12 cellular contexts compared by ENCODE assay signal in genomic region chr16:57637424-57637823, GRCh38. TPM values are rescaled to one million over a fixed set of nuclear protein-coding genes. Genes with fewer than 3 reads are reported as not detected.
A peak's percentile ranks its signal among the peaks of the same experiment; 100 is the strongest.
DNase-seq lines count a peak whose midpoint lies in the region; ATAC-seq and TF ChIP-seq lines count a peak whose summit lies in the region.
"Had no signal": no experiment of that assay in that cellular context is flagged by ENCODE, and none has a peak within 500 bp of the region (broad histone marks: within the 10 kb centered on the region; RNA-seq: fewer than 3 reads in every experiment).

No MANE protein-coding gene starts in this region.

- H3K9ac ChIP-seq in IMR-90 (ENCODE audit: low read depth, low read length) = no peak overlapping the region

- H3K79me1 ChIP-seq in IMR-90 (ENCODE audit: low read depth in 1 of 2, low read length in 2 of 2) = no peaks in the 10 kb centered on the region

- no peak overlapping the region for H4K91ac ChIP-seq in IMR-90 (ENCODE audit: insufficient read depth, low read depth, low read length)

- no peak overlapping the region for H3K4ac ChIP-seq in IMR-90 (ENCODE audit: low read depth, low read length)

- no peaks in the 10 kb centered on the region for H3K36me3 ChIP-seq in IMR-90 (ENCODE audit: control insufficient read depth, insufficient read depth, low read length)
- H3K36me3 ChIP-seq in left lung = no peaks in the 10 kb centered on the region

- H3K4me3 Mint-ChIP-seq in T-cell (no peak overlapping the region), nephron progenitor cell (no peak overlapping the region)
- H3K4me3 Mint-ChIP-seq: activated CD8-positive, alpha-beta T cell treated with anti-CD3 and anti-CD28 coated beads, Interleukin-2, amount 10 ng/mL, durations not matched to agents 7 days and 5 days; activated naive CD8-positive, alpha-beta T cell treated with anti-CD3 and anti-CD28 coated beads, Interleukin-2, amount 10 ng/mL, durations not matched to agents 7 days and 5 days had no signal

- intact Hi-C loops in IMR-90 (cut with micrococcal nuclease) (no loop called here), left lung (cut with DNase I) (no loop called here)

- in situ Hi-C loops in IMR-90 (cut with MboI; ENCODE audit: low sequenced_read_pairs) = no loop called here

- no peak overlapping the region for H2AFZ ChIP-seq in IMR-90 (replicated peaks; ENCODE audit: low read length, poor library complexity)

- peak overlapping the region; percentile 3 for H2AK9ac ChIP-seq in IMR-90 (replicated peaks; ENCODE audit: low read depth, low read length, poor library complexity)

- H4K20me1 ChIP-seq in IMR-90 (ENCODE audit: insufficient read depth, low read length) = no peaks in the 10 kb centered on the region

- TF ChIP-seq CTCF in IMR-90 (conservative IDR thresholded peaks at IDR 0.05; ENCODE audit: low read depth, low read length) (no peak), left lung (IDR thresholded peaks at IDR 0.05) (no peak), foreskin keratinocyte (conservative IDR thresholded peaks at IDR 0.05) (no peak), nephron progenitor cell (IDR thresholded peaks at IDR 0.05) (no peak)

- H3K27ac ChIP-seq in IMR-90 (ENCODE audit: insufficient read depth, low read length) = no peak overlapping the region
- H3K27ac ChIP-seq in cingulate gyrus (ENCODE audit: low read depth, low read length) = peak overlapping the region; percentile 75
- H3K27ac ChIP-seq in left lung = peak overlapping the region; percentile 44 to 68
- H3K27ac ChIP-seq in foreskin keratinocyte = no peak overlapping the region

- no peaks in the 10 kb centered on the region for H3K9me3 ChIP-seq in IMR-90 (ENCODE audit: control insufficient read depth, insufficient read depth, low read length)
- H3K9me3 ChIP-seq in left lung = no peaks in the 10 kb centered on the region

- H2BK5ac ChIP-seq in IMR-90 (ENCODE audit: low read depth, low read length, poor library complexity, severe bottlenecking) = no peak overlapping the region

- no peak overlapping the region for H2AK5ac ChIP-seq in IMR-90 (ENCODE audit: low read depth, low read length)

- H3K56ac ChIP-seq in IMR-90 (ENCODE audit: extremely low read depth, insufficient read depth, low read length) = no peak overlapping the region

- no CpG with 5 or more reads among the region's 8 CpGs for WGBS in IMR-90 (ENCODE audit: extremely low coverage in 2 of 2, insufficient read length in 1 of 2), 2 experiments

- CTCF ChIA-PET in IMR-90 (lab: Yijun Ruan, JAX) (interaction anchor here (0.6 to 1.6 kb wide), 2 partner anchors 10 to 17 kb away, joined by 4 to 5 read pairs; no protein-coding TSS in a partner anchor), T-cell (lab: Charles Lee) (interaction anchor here in 1 of 2 donors (0.7 to 1.8 kb wide), 2 partner anchors 36 to 63 kb away, joined by 3 to 6 read pairs; no protein-coding TSS in a partner anchor)

- POLR2A ChIA-PET in IMR-90 (lab: Charles Lee; ENCODE audit: unreplicated experiment) = no interaction called here
- POLR2A ChIA-PET in T-cell (lab: Charles Lee) = no interaction called here

- H3K4me2 ChIP-seq in IMR-90 (ENCODE audit: low read depth, low read length) = no peak overlapping the region

- H3K18ac ChIP-seq in IMR-90 (ENCODE audit: low read depth, low read length) = no peak overlapping the region

- H3K9me3 Mint-ChIP-seq in T-cell (no peaks in the 10 kb centered on the region), nephron progenitor cell (no peaks in the 10 kb centered on the region)
- H3K9me3 Mint-ChIP-seq: activated naive CD8-positive, alpha-beta T cell treated with anti-CD3 and anti-CD28 coated beads, Interleukin-2, amount 10 ng/mL, durations not matched to agents 7 days and 5 days had no signal

- TF ChIP-seq RAD21 in IMR-90 (IDR thresholded peaks at IDR 0.05; ENCODE audit: low read length) = no peak

- no peak overlapping the region for H4K8ac ChIP-seq in IMR-90 (ENCODE audit: low read depth in 2 of 2, low read length in 2 of 2)

- H3K36me3 Mint-ChIP-seq in T-cell (no peaks in the 10 kb centered on the region), nephron progenitor cell (ENCODE audit: low read depth) (no peaks in the 10 kb centered on the region)
- H3K36me3 Mint-ChIP-seq: activated naive CD8-positive, alpha-beta T cell treated with anti-CD3 and anti-CD28 coated beads, Interleukin-2, amount 10 ng/mL, durations not matched to agents 7 days and 5 days had no signal

- H3K27me3 ChIP-seq in IMR-90 (ENCODE audit: control insufficient read depth, insufficient read depth, low read length) = peaks cover 18% of the 10 kb centered on the region
- H3K27me3 ChIP-seq in left lung = peaks cover 0 to 5% of the 10 kb centered on the region in 2 donors
- H3K27me3 ChIP-seq in foreskin keratinocyte = no peaks in the 10 kb centered on the region

- no peak for ATAC-seq in IMR-90 (ENCODE audit: low read depth)
- ATAC-seq in left lung = no peak
- ATAC-seq in foreskin keratinocyte = no peak
- ATAC-seq in T-cell (replicated peaks in 1 of 4) = no peak
- ATAC-seq: activated CD8-positive, alpha-beta T cell treated with anti-CD3 and anti-CD28 coated beads, Interleukin-2, amount 10 ng/mL, durations not matched to agents 7 days and 5 days had no signal

- H3K9me1 ChIP-seq in IMR-90 (ENCODE audit: insufficient read depth, low read length) = peaks cover 7% of the 10 kb centered on the region

- no peak overlapping the region for H3K14ac ChIP-seq in IMR-90 (replicated peaks; ENCODE audit: low read depth, low read length)

- no TSS peak for BruUV-seq in IMR-90 (replicated peaks; lab: Mats Ljungman, UMichigan)

- H3K23ac ChIP-seq in IMR-90 (ENCODE audit: low read depth, low read length) = no peak overlapping the region

- no peak overlapping the region for H3K27ac Mint-ChIP-seq in T-cell
- no peak overlapping the region for H3K27ac Mint-ChIP-seq in nephron progenitor cell
- H3K27ac Mint-ChIP-seq: activated CD8-positive, alpha-beta T cell treated with anti-CD3 and anti-CD28 coated beads, Interleukin-2, amount 10 ng/mL, durations not matched to agents 7 days and 5 days; activated naive CD8-positive, alpha-beta T cell treated with anti-CD3 and anti-CD28 coated beads, Interleukin-2, amount 10 ng/mL, durations not matched to agents 7 days and 5 days; progenitor cell of endocrine pancreas had no signal

- H3K4me1 Mint-ChIP-seq in T-cell = no peaks in the 10 kb centered on the region
- peaks cover 48% of the 10 kb centered on the region for H3K4me1 Mint-ChIP-seq in nephron progenitor cell

- DNase-seq in IMR-90 (no peak), left lung (no peak), retina (peak; percentile 55), foreskin keratinocyte (no peak), T-cell (no peak), NCI-H2196 (lab: John Stamatoyannopoulos, UW; ENCODE audit: unreplicated experiment) (no peak), nephron progenitor cell (no peak)
- DNase-seq: activated CD8-positive, alpha-beta T cell treated with anti-CD3 and anti-CD28 coated beads, Interleukin-2, amount 10 ng/mL, durations not matched to agents 7 days and 5 days; activated naive CD8-positive, alpha-beta T cell treated with anti-CD3 and anti-CD28 coated beads, Interleukin-2, amount 10 ng/mL, durations not matched to agents 7 days and 5 days had no signal

- dilution Hi-C loops in IMR-90 (cut with HindIII; ENCODE audit: low sequenced_read_pairs, unreplicated experiment) = no loop called here

- H3K4me1 ChIP-seq in IMR-90 (ENCODE audit: control insufficient read depth, insufficient read depth, low read length) = peaks cover 10% of the 10 kb centered on the region; the same call in 1 of the 2 replicates
- H3K4me1 ChIP-seq in left lung = peaks cover 0 to 68% of the 10 kb centered on the region in 2 donors
- no peaks in the 10 kb centered on the region for H3K4me1 ChIP-seq in foreskin keratinocyte

- H4K5ac ChIP-seq in IMR-90 (ENCODE audit: low read depth, low read length) = no peak overlapping the region

- H2BK15ac ChIP-seq in IMR-90 (ENCODE audit: low read depth, low read length) = no peak overlapping the region

- H2BK20ac ChIP-seq in IMR-90 (ENCODE audit: low read depth, low read length) = no peak overlapping the region; the same call in 1 of the 2 replicates

- TF ChIP-seq POLR2A in IMR-90 (IDR thresholded peaks at IDR 0.05; ENCODE audit: low read depth, low read length) = no peak

- H3K4me3 ChIP-seq in IMR-90 (ENCODE audit: insufficient read depth, low read depth, low read length) (no peak overlapping the region), left lung (no peak overlapping the region)

- peaks cover 5 to 17% of the 10 kb centered on the region in 2 donors for H3K27me3 Mint-ChIP-seq in T-cell
- peaks cover 35% of the 10 kb centered on the region for H3K27me3 Mint-ChIP-seq in nephron progenitor cell (ENCODE audit: low read depth, poor library complexity)

- no peak overlapping the region for H2BK120ac ChIP-seq in IMR-90 (ENCODE audit: low read depth, low read length)

TF ChIP-seq in IMR-90, 13 proteins besides CTCF, POLR2A, EP300 and RAD21 (continues in another document):
- TF ChIP-seq MAZ (IDR thresholded peaks at IDR 0.05; ENCODE audit: borderline replicate concordance, low read depth, low read length) (no peak), NFE2L2 (IDR thresholded peaks at IDR 0.05; ENCODE audit: low read depth, low read length) (no peak)

RNA-seq across cellular contexts. Expression of gene ADGRG1, which starts 9.0 kb away (rescaled TPM):
- total RNA-seq in IMR-90 (2012; rRNA removed) = 0.83 and 0.90 TPM in 2 replicates
- polyA plus RNA-seq in IMR-90 (2012; rRNA removed) = 7.0 and 8.4 TPM in 2 replicates
- 7.1 and 9.4 TPM in 2 replicates for polyA plus RNA-seq in IMR-90 (2012; cell fraction: cytosol; rRNA removed)
- 7.6 and 14.1 TPM in 2 replicates for polyA plus RNA-seq in IMR-90 (2012; cell fraction: nucleus; rRNA removed; ENCODE audit: low replicate concordance)
- 10 to 100 TPM; 53.2 to 78.4 TPM for total RNA-seq in left lung
- total RNA-seq in foreskin keratinocyte = 40.6 and 64.6 TPM in 2 replicates
- 35.5 and 50.5 TPM in 2 replicates for polyA plus RNA-seq in foreskin keratinocyte
- total RNA-seq in T-cell = 10 to 100 TPM in 4 of 5 donors, 1 to 10 TPM in 1; 7.8 to 91.7 (median 11.7) TPM

RNA-seq across cellular contexts. Expression of gene ADGRG3, which starts 30.7 kb away (rescaled TPM):
- total RNA-seq in IMR-90 (2012; rRNA removed) = not detected in 2 replicates
- not detected in 2 replicates for polyA plus RNA-seq in IMR-90 (2012; rRNA removed)
- polyA plus RNA-seq in IMR-90 (2012; cell fraction: cytosol; rRNA removed) = not detected in 2 replicates
- not detected in 2 replicates for polyA plus RNA-seq in IMR-90 (2012; cell fraction: nucleus; rRNA removed; ENCODE audit: low replicate concordance)
- 10 to 100 TPM in 1 of 2 donors, 1 to 10 TPM in 1; 1.1 to 29.8 TPM for total RNA-seq in left lung
- total RNA-seq in foreskin keratinocyte = not detected in 2 replicates
- not detected in 2 replicates for polyA plus RNA-seq in foreskin keratinocyte
- total RNA-seq in T-cell = 1 to 10 TPM in 1 of 5 donors, under 1 TPM in 3, not detected in 1; 0.16 to 1.8 (median 0.40) TPM
- total RNA-seq: activated naive CD8-positive, alpha-beta T cell treated with anti-CD3 and anti-CD28 coated beads, Interleukin-2, amount 10 ng/mL, durations not matched to agents 7 days and 5 days; progenitor cell of endocrine pancreas had no signal
- polyA plus RNA-seq: BJ had no signal

RNA-seq across cellular contexts. Expression of gene DRC7, which starts 57.2 kb away (rescaled TPM):
- not detected in 2 replicates for total RNA-seq in IMR-90 (2012; rRNA removed)
- not detected in 2 replicates for polyA plus RNA-seq in IMR-90 (2012; rRNA removed)
- not detected in 2 replicates for polyA plus RNA-seq in IMR-90 (2012; cell fraction: cytosol; rRNA removed)
- polyA plus RNA-seq in IMR-90 (2012; cell fraction: nucleus; rRNA removed; ENCODE audit: low replicate concordance) = not detected in 2 replicates
- total RNA-seq in left lung = 1 to 10 TPM in 1 of 2 donors, under 1 TPM in 1; 0.52 to 3.8 TPM
- not detected in 2 replicates for total RNA-seq in foreskin keratinocyte
- not detected in 2 replicates for polyA plus RNA-seq in foreskin keratinocyte
- total RNA-seq in T-cell = not detected
- polyA plus RNA-seq: BJ had no signal

Comparison
In these comparisons a context has a peak if more than half of its experiments do, and no peak if none do; other contexts are left out.
1. H3K27ac ChIP-seq: peak in cingulate gyrus (single experiment) and left lung (2 of 2); none in IMR-90 (single experiment) and foreskin keratinocyte (single experiment).